ENCODE assay signal across 34 cellular contexts in genomic region chr7:1430056-1430845, GRCh38.
"Had no signal": no experiment of that assay in that cellular context is flagged by ENCODE, and none has a peak within 500 bp of the region (broad histone marks: within the 10 kb centered on the region; RNA-seq: fewer than 3 reads in every experiment).

No MANE protein-coding gene starts in this region.

- FAIRE-seq: colon had no signal

- H3K27ac ChIP-seq: adrenal gland, body of pancreas, epithelial cell of prostate, esophagus squamous epithelium, gastroesophageal sphincter, heart right ventricle, WERI-Rb-1 had no signal

- H3K27me3 ChIP-seq: adrenal gland had no signal

- H3K9me3 ChIP-seq: adrenal gland, body of pancreas, esophagus squamous epithelium, gastroesophageal sphincter, heart right ventricle had no signal

- H3K36me3 Mint-ChIP-seq: activated CD4-positive, alpha-beta memory T cell treated with anti-CD3 and anti-CD28 coated beads for 36 hours; activated CD8-positive, alpha-beta memory T cell treated with anti-CD3 and anti-CD28 coated beads, Interleukin-2, amount 10 ng/mL, durations not matched to agents 7 days and 5 days; activated naive CD4-positive, alpha-beta T cell treated with anti-CD3 and anti-CD28 coated beads, Interleukin-2, amount 50 U/mL, for 24 hours; activated naive CD8-positive, alpha-beta T cell treated with anti-CD3 and anti-CD28 coated beads for 36 hours had no signal

- H3K36me3 ChIP-seq: adrenal gland, gastroesophageal sphincter, WERI-Rb-1 had no signal

- H3K27ac Mint-ChIP-seq: activated B cell treated with CpG ODN at 0.5 μM for 24 hours; activated CD4-positive, alpha-beta memory T cell treated with anti-CD3 and anti-CD28 coated beads for 36 hours; activated CD8-positive, alpha-beta memory T cell treated with anti-CD3 and anti-CD28 coated beads, Interleukin-2, amount 10 ng/mL, durations not matched to agents 7 days and 5 days; activated CD8-positive, alpha-beta T cell treated with anti-CD3 and anti-CD28 coated beads, Interleukin-2, amount 10 ng/mL, durations not matched to agents 7 days and 5 days; activated naive CD4-positive, alpha-beta T cell treated with anti-CD3 and anti-CD28 coated beads for 36 hours; activated naive CD4-positive, alpha-beta T cell treated with anti-CD3 and anti-CD28 coated beads, Interleukin-2, amount 50 U/mL, for 24 hours; activated naive CD8-positive, alpha-beta T cell treated with anti-CD3 and anti-CD28 coated beads for 36 hours; activated naive CD8-positive, alpha-beta T cell treated with anti-CD3 and anti-CD28 coated beads, Interleukin-2, amount 50 U/mL, for 24 hours; activated T-helper 1 cell treated with anti-CD3 and anti-CD28 coated beads, Interleukin-12 subunit alpha, Interleukin-12 subunit beta, Interleukin-2, Interleukin-4 antibody, amounts not matched to agents 30 ng/mL and 10 ng/mL and 1 ng/mL, durations not matched to agents 14 hours and 24 hours and 36 hours; activated T-helper 2 cell treated with anti-CD3 and anti-CD28 coated beads, Interferon-gamma antibody, Interleukin-2, Interleukin-4, amounts not matched to agents 10 μg/mL and 5 μg/mL and 100 μg/mL, durations not matched to agents 14 hours and 24 hours and 36 hours; effector memory CD8-positive, alpha-beta T cell; T-helper 17 cell; T-helper 2 cell treated with Interferon-gamma antibody and Interleukin-4, amounts not matched to agents 5 μg/mL and 100 μg/mL, for 36 hours had no signal

- H3K4me1 ChIP-seq: adrenal gland had no signal

- DNase-seq: activated B cell treated with CpG ODN at 0.5 μM for 24 hours; activated CD4-positive, alpha-beta memory T cell treated with anti-CD3 and anti-CD28 coated beads for 36 hours; activated CD4-positive, alpha-beta T cell treated with anti-CD3 and anti-CD28 coated beads for 48 hours; activated CD4-positive, alpha-beta T cell treated with anti-CD3 and anti-CD28 coated beads, Interleukin-2, amount 50 U/mL, for 1 hour; activated CD8-positive, alpha-beta memory T cell treated with anti-CD3 and anti-CD28 coated beads, Interleukin-2, amount 10 ng/mL, durations not matched to agents 7 days and 5 days; activated CD8-positive, alpha-beta memory T cell treated with anti-CD3 and anti-CD28 coated beads, Interleukin-2, amount 50 U/mL, for 4 hours; activated CD8-positive, alpha-beta T cell treated with anti-CD3 and anti-CD28 coated beads, Interleukin-2, amount 10 ng/mL, durations not matched to agents 7 days and 5 days; activated effector memory CD4-positive, alpha-beta T cell treated with anti-CD3 and anti-CD28 coated beads, Interleukin-2, amount 50 U/mL, for 16 hours; activated naive CD4-positive, alpha-beta T cell treated with anti-CD3 and anti-CD28 coated beads for 36 hours; activated naive CD8-positive, alpha-beta T cell treated with anti-CD3 and anti-CD28 coated beads for 36 hours; activated naive CD8-positive, alpha-beta T cell treated with anti-CD3 and anti-CD28 coated beads, Interleukin-2, amount 50 U/mL, for 24 hours; activated T-cell treated with anti-CD3 and anti-CD28 coated beads, Interleukin-2, amount 50 U/mL, for 1 hour; activated T-cell treated with anti-CD3 and anti-CD28 coated beads, Interleukin-2, amount 50 U/mL, for 48 hours; aorta; body of pancreas; cortex of kidney; dermis blood vessel endothelial cell; effector CD4-positive, alpha-beta T cell; effector memory CD8-positive, alpha-beta T cell; esophagus squamous epithelium; foreskin melanocyte; heart right ventricle; T-helper 17 cell; T1000; WERI-Rb-1 had no signal

- H3K4me3 Mint-ChIP-seq: activated B cell treated with CpG ODN at 0.5 μM for 24 hours; activated CD4-positive, alpha-beta memory T cell treated with anti-CD3 and anti-CD28 coated beads for 36 hours; activated CD8-positive, alpha-beta memory T cell treated with anti-CD3 and anti-CD28 coated beads, Interleukin-2, amount 10 ng/mL, durations not matched to agents 7 days and 5 days; activated CD8-positive, alpha-beta T cell treated with anti-CD3 and anti-CD28 coated beads, Interleukin-2, amount 10 ng/mL, durations not matched to agents 7 days and 5 days; activated naive CD4-positive, alpha-beta T cell treated with anti-CD3 and anti-CD28 coated beads for 36 hours; activated naive CD4-positive, alpha-beta T cell treated with anti-CD3 and anti-CD28 coated beads, Interleukin-2, amount 50 U/mL, for 24 hours; activated naive CD8-positive, alpha-beta T cell treated with anti-CD3 and anti-CD28 coated beads for 36 hours; activated naive CD8-positive, alpha-beta T cell treated with anti-CD3 and anti-CD28 coated beads, Interleukin-2, amount 50 U/mL, for 24 hours; activated T-helper 1 cell treated with anti-CD3 and anti-CD28 coated beads, Interleukin-12 subunit alpha, Interleukin-12 subunit beta, Interleukin-2, Interleukin-4 antibody, amounts not matched to agents 30 ng/mL and 10 ng/mL and 1 ng/mL, durations not matched to agents 14 hours and 24 hours and 36 hours; effector memory CD8-positive, alpha-beta T cell; T-helper 17 cell; T-helper 2 cell treated with Interferon-gamma antibody and Interleukin-4, amounts not matched to agents 5 μg/mL and 100 μg/mL, for 36 hours had no signal

- ATAC-seq: activated CD4-positive, CD25-positive, alpha-beta regulatory T cell treated with anti-CD3 and anti-CD28 coated beads, Interleukin-2, amount 50 U/mL, for 24 hours; activated CD8-positive, alpha-beta memory T cell treated with anti-CD3 and anti-CD28 coated beads, Interleukin-2, amount 10 ng/mL, durations not matched to agents 7 days and 5 days; activated CD8-positive, alpha-beta T cell treated with anti-CD3 and anti-CD28 coated beads, Interleukin-2, amount 10 ng/mL, durations not matched to agents 7 days and 5 days; activated naive CD8-positive, alpha-beta T cell treated with anti-CD3 and anti-CD28 coated beads, Interleukin-2, amount 50 U/mL, for 24 hours; body of pancreas; effector memory CD8-positive, alpha-beta T cell; gastroesophageal sphincter; heart right ventricle; T-helper 17 cell had no signal

- H3K4me3 ChIP-seq: adrenal gland, body of pancreas, esophagus squamous epithelium, gastroesophageal sphincter, heart right ventricle had no signal

- H3K9me3 Mint-ChIP-seq: activated CD4-positive, alpha-beta memory T cell treated with anti-CD3 and anti-CD28 coated beads for 36 hours; activated naive CD4-positive, alpha-beta T cell treated with anti-CD3 and anti-CD28 coated beads for 36 hours; activated naive CD4-positive, alpha-beta T cell treated with anti-CD3 and anti-CD28 coated beads, Interleukin-2, amount 50 U/mL, for 24 hours; activated naive CD8-positive, alpha-beta T cell treated with anti-CD3 and anti-CD28 coated beads for 36 hours; activated naive CD8-positive, alpha-beta T cell treated with anti-CD3 and anti-CD28 coated beads, Interleukin-2, amount 50 U/mL, for 24 hours; activated T-helper 1 cell treated with anti-CD3 and anti-CD28 coated beads, Interleukin-12 subunit alpha, Interleukin-12 subunit beta, Interleukin-2, Interleukin-4 antibody, amounts not matched to agents 30 ng/mL and 10 ng/mL and 1 ng/mL, durations not matched to agents 14 hours and 24 hours and 36 hours; activated T-helper 2 cell treated with anti-CD3 and anti-CD28 coated beads, Interferon-gamma antibody, Interleukin-2, Interleukin-4, amounts not matched to agents 10 μg/mL and 5 μg/mL and 100 μg/mL, durations not matched to agents 14 hours and 24 hours and 36 hours; effector memory CD8-positive, alpha-beta T cell; T-helper 2 cell treated with Interferon-gamma antibody and Interleukin-4, amounts not matched to agents 5 μg/mL and 100 μg/mL, for 36 hours had no signal
